19 cellular contexts compared by ENCODE assay signal in genomic region chr4:77263247-77263646, GRCh38.
DNase-seq lines count a peak whose midpoint lies in the region; ATAC-seq and TF ChIP-seq lines count a peak whose summit lies in the region.
"Had no signal": no experiment of that assay in that cellular context is flagged by ENCODE, and none has a peak within 500 bp of the region (broad histone marks: within the 10 kb centered on the region; RNA-seq: fewer than 3 reads in every experiment).

No MANE protein-coding gene starts in this region.

- peak; percentile 21 to 27 for ATAC-seq in stimulated activated naive B cell treated with anti-CD40 and anti-IgM and Interleukin-4, amounts not matched to agents 10 μg/mL and 1 μg/mL and 100 μg/mL, for 72 hours (replicated peaks)

- H4K20me1 ChIP-seq in OCI-LY7 (ENCODE audit: insufficient read depth, low read length) = no peaks in the 10 kb centered on the region

- no peaks in the 10 kb centered on the region for H3K36me3 ChIP-seq in left ventricle myocardium inferior
- no peaks in the 10 kb centered on the region for H3K36me3 ChIP-seq in OCI-LY7 (ENCODE audit: insufficient read depth, low read length)

- H3K4me3 Mint-ChIP-seq in HFFc6 = no peak overlapping the region
- no peak overlapping the region for H3K4me3 Mint-ChIP-seq in stimulated activated naive B cell treated with anti-CD40 and anti-IgM and Interleukin-4, amounts not matched to agents 10 μg/mL and 1 μg/mL and 100 μg/mL, for 72 hours
- H3K4me3 Mint-ChIP-seq: CD8-positive, alpha-beta memory T cell had no signal

- H3K27ac ChIP-seq in left ventricle myocardium inferior (replicated peaks) (no peak overlapping the region), OCI-LY7 (ENCODE audit: low read depth, low read length, poor library complexity, severe bottlenecking) (no peak overlapping the region)
- H3K27ac ChIP-seq: C4-2B had no signal

- no peak overlapping the region for H2AFZ ChIP-seq in OCI-LY7 (ENCODE audit: low read length)

- no peaks in the 10 kb centered on the region for H3K79me2 ChIP-seq in OCI-LY7 (ENCODE audit: insufficient read depth, low read depth, low read length)

- H3K9me3 ChIP-seq in left ventricle myocardium inferior (replicated peaks) (peaks cover 29% of the 10 kb centered on the region), OCI-LY7 (ENCODE audit: low read length) (no peaks in the 10 kb centered on the region)

- peak; percentile 3 for DNase-seq in HFFc6
- peak; percentile 83 for DNase-seq in MV-4-11 (lab: John Stamatoyannopoulos, UW)
- DNase-seq in fibroblast of mammary gland (ENCODE audit: low read depth) = peak; percentile 26
- no peak for DNase-seq in stimulated activated naive B cell treated with anti-CD40 and anti-IgM and Interleukin-4, amounts not matched to agents 10 μg/mL and 1 μg/mL and 100 μg/mL, for 72 hours
- DNase-seq in NCI-H446 treated with DMSO at 0.1 percent for 48 hours (lab: John Stamatoyannopoulos, UW) = no peak
- DNase-seq in left ventricle myocardium inferior = no peak
- no peak for DNase-seq in OCI-LY7 (ENCODE audit: low spot score)
- DNase-seq: CD8-positive, alpha-beta memory T cell; GF-D8; GOT3; HCEC 1CT; Karpas-422; NCI-H1105; NCI-H2029 treated with DMSO at 0.1 percent for 48 hours; NCI-H345; NCI-H524 treated with DMSO at 0.1 percent for 48 hours; NCI-H82; Right ventricle myocardium superior had no signal

- BruUV-seq in OCI-LY7 (replicated peaks; lab: Mats Ljungman, UMichigan) = no TSS peak

- no peak for TF ChIP-seq CTCF in HFFc6 (IDR thresholded peaks at IDR 0.05)
- no peak for TF ChIP-seq CTCF in fibroblast of mammary gland (conservative IDR thresholded peaks at IDR 0.05; ENCODE audit: control insufficient read depth, insufficient read depth, low read depth, low read length)
- TF ChIP-seq CTCF in left ventricle myocardium inferior (IDR thresholded peaks at IDR 0.05; ENCODE audit: borderline replicate concordance) = no peak
- no peak for TF ChIP-seq CTCF in OCI-LY7 (conservative IDR thresholded peaks at IDR 0.05; ENCODE audit: low read length)

- peaks cover 6% of the 10 kb centered on the region; the same call in 1 of the 2 replicates for H3K4me1 Mint-ChIP-seq in HFFc6 (ENCODE audit: low read depth)
- H3K4me1 Mint-ChIP-seq in stimulated activated naive B cell treated with anti-CD40 and anti-IgM and Interleukin-4, amounts not matched to agents 10 μg/mL and 1 μg/mL and 100 μg/mL, for 72 hours = no peaks in the 10 kb centered on the region
- H3K4me1 Mint-ChIP-seq: CD8-positive, alpha-beta memory T cell had no signal

- POLR2A ChIA-PET in OCI-LY7 (lab: Charles Lee) = no interaction called here

- H3K9me2 ChIP-seq in OCI-LY7 (ENCODE audit: insufficient read depth, low read length) = no peaks in the 10 kb centered on the region

- H3K4me2 ChIP-seq in OCI-LY7 (ENCODE audit: low read length) = no peak overlapping the region

- H3K27me3 Mint-ChIP-seq in HFFc6 (ENCODE audit: insufficient read depth) = no peaks in the 10 kb centered on the region; the same call in 1 of the 2 replicates
- no peaks in the 10 kb centered on the region for H3K27me3 Mint-ChIP-seq in stimulated activated naive B cell treated with anti-CD40 and anti-IgM and Interleukin-4, amounts not matched to agents 10 μg/mL and 1 μg/mL and 100 μg/mL, for 72 hours

- H3K4me1 ChIP-seq in left ventricle myocardium inferior (no peaks in the 10 kb centered on the region), OCI-LY7 (ENCODE audit: insufficient read depth, low read length, poor library complexity, severe bottlenecking) (no peaks in the 10 kb centered on the region)

- intact Hi-C loops in left ventricle myocardium inferior (cut with micrococcal nuclease) (no loop called here), OCI-LY7 (cut with micrococcal nuclease; ENCODE audit: unreplicated experiment) (no loop called here)

- no peaks in the 10 kb centered on the region for H3K27me3 ChIP-seq in left ventricle myocardium inferior (ENCODE audit: low read depth)

- no peak overlapping the region for H3K27ac Mint-ChIP-seq in HFFc6
- no peak overlapping the region for H3K27ac Mint-ChIP-seq in stimulated activated naive B cell treated with anti-CD40 and anti-IgM and Interleukin-4, amounts not matched to agents 10 μg/mL and 1 μg/mL and 100 μg/mL, for 72 hours
- H3K27ac Mint-ChIP-seq: CD8-positive, alpha-beta memory T cell had no signal

- H3K36me3 Mint-ChIP-seq in HFFc6 (ENCODE audit: low read depth) = no peaks in the 10 kb centered on the region
- peaks cover 3 to 4% of the 10 kb centered on the region in 2 donors for H3K36me3 Mint-ChIP-seq in stimulated activated naive B cell treated with anti-CD40 and anti-IgM and Interleukin-4, amounts not matched to agents 10 μg/mL and 1 μg/mL and 100 μg/mL, for 72 hours

- H3K4me3 ChIP-seq in fibroblast of mammary gland (ENCODE audit: control insufficient read depth, low read depth, low read length) (no peak overlapping the region), left ventricle myocardium inferior (no peak overlapping the region), OCI-LY7 (ENCODE audit: low read depth, low read length, poor library complexity, severe bottlenecking) (no peak overlapping the region)

- peaks cover 5% of the 10 kb centered on the region for H3K9me3 Mint-ChIP-seq in HFFc6
- H3K9me3 Mint-ChIP-seq in stimulated activated naive B cell treated with anti-CD40 and anti-IgM and Interleukin-4, amounts not matched to agents 10 μg/mL and 1 μg/mL and 100 μg/mL, for 72 hours = peaks cover 6 to 9% of the 10 kb centered on the region in 2 donors

- CTCF ChIA-PET in OCI-LY7 (lab: Charles Lee; ENCODE audit: unreplicated experiment) = no interaction called here

Comparison
In these comparisons a context has a peak if more than half of its experiments do, and no peak if none do; other contexts are left out.
1. DNase-seq: peak in HFFc6 (single experiment), MV-4-11 (single experiment) and fibroblast of mammary gland (single experiment); none in stimulated activated naive B cell treated with anti-CD40 and anti-IgM and Interleukin-4, amounts not matched to agents 10 μg/mL and 1 μg/mL and 100 μg/mL, for 72 hours (single experiment), NCI-H446 treated with DMSO at 0.1 percent for 48 hours (single experiment), left ventricle myocardium inferior (single experiment) and OCI-LY7 (single experiment).